In genomic region chr14:81343701-81344100, GRCh38 we compare ENCODE assay signal across 5 cellular contexts. TPM values are rescaled to one million over a fixed set of nuclear protein-coding genes. Genes with fewer than 3 reads are reported as not detected.
"Had no signal": no experiment of that assay in that cellular context is flagged by ENCODE, and none has a peak within 500 bp of the region (broad histone marks: within the 10 kb centered on the region; RNA-seq: fewer than 3 reads in every experiment).

No MANE protein-coding gene starts in this region.

- H3K9me3 Mint-ChIP-seq: GM23338, H9 had no signal

- H3K4me3 Mint-ChIP-seq: GM23338, H9 had no signal

- ATAC-seq: GM23338, K562 had no signal

- H3K27ac Mint-ChIP-seq: GM23338, H9 had no signal

- DNase-seq: H9, HCEC 1CT, IMR-90 had no signal

- H3K4me3 ChIP-seq: GM23338, K562 had no signal

RNA-seq across cellular contexts. Expression of gene STON2, which starts 56.4 kb away (rescaled TPM):
- total RNA-seq: IMR-90 had no signal
